Comparison of ENCODE assay signal across 9 cellular contexts in the genomic region with DNA sequence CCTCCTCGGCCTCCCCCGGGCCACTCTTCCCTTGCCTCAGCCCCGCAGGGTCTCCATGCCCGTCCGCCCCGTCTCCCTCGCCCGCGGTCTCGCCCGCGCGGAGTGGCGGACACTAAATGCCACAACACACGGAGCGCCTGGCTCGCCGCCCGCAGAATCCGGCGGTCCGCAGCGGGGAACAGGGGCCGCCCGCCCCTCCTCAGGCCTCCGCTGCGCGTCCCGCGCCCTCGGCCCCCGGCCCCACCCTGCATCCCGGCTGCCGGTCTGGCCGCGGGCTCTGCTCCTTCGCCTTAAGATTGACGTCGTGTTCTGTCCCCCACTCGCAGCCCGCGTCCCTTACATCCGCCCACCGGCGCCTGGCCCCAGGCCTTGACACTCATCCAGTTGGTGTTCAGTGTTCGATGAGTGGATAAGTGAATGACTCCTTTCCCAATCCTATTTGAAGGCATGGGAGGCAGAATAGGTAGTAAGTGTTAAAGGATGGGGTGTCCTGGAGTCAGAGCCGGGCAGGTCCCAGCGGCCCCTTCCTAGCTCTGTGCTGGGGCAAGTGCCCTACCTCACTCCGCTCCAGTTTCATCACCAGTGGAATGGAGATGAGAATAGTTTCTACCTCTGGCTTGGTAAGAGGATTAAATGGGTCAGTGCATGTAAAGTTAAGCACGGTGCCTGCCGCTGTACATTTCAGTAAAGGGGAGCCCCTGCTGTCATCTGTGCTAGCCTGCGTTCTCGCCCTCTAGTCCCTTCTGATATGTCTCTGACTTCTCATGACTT. TPM values are rescaled to one million over a fixed set of nuclear protein-coding genes. Genes with fewer than 3 reads are reported as not detected.
A peak's percentile ranks its signal among the peaks of the same experiment; 100 is the strongest.
DNase-seq lines count a peak whose midpoint lies in the region; ATAC-seq and TF ChIP-seq lines count a peak whose summit lies in the region.
"Had no signal": no experiment of that assay in that cellular context is flagged by ENCODE, and none has a peak within 500 bp of the region (broad histone marks: within the 10 kb centered on the region; RNA-seq: fewer than 3 reads in every experiment).

No MANE protein-coding gene starts in this region.

- ATAC-seq in GM21528 (IDR thresholded peaks at IDR 0.05; ENCODE audit: low FRiP score, unreplicated experiment) = peak; percentile 36
- ATAC-seq in naive thymus-derived CD4-positive, alpha-beta T cell = peak; percentile 5

- H3K27me3 Mint-ChIP-seq in IgD-negative memory B cell = peaks cover 3% of the 10 kb centered on the region
- no peaks in the 10 kb centered on the region for H3K27me3 Mint-ChIP-seq in activated CD4-positive, alpha-beta memory T cell treated with anti-CD3 and anti-CD28 coated beads for 36 hours
- H3K27me3 Mint-ChIP-seq in naive thymus-derived CD4-positive, alpha-beta T cell = no peaks in the 10 kb centered on the region

- H3K4me3 ChIP-seq in esophagus squamous epithelium (peak overlapping the region; percentile 75 to 99 (median 85)), thyroid gland (replicated peaks in 1 of 3) (peak overlapping the region; percentile 83 to 99 (median 93))
- peak overlapping the region; percentile 96 for H3K4me3 ChIP-seq in naive thymus-derived CD4-positive, alpha-beta T cell (ENCODE audit: low read length)

- peaks cover 20 to 29% (median 27%) of the 10 kb centered on the region in 3 donors for H3K4me1 Mint-ChIP-seq in IgD-negative memory B cell
- H3K4me1 Mint-ChIP-seq in activated CD4-positive, alpha-beta memory T cell treated with anti-CD3 and anti-CD28 coated beads for 36 hours (ENCODE audit: low read depth) = peaks cover 36% of the 10 kb centered on the region
- peaks cover 13 to 38% (median 33%) of the 10 kb centered on the region in 7 donors for H3K4me1 Mint-ChIP-seq in naive thymus-derived CD4-positive, alpha-beta T cell

- H3K36me3 Mint-ChIP-seq in IgD-negative memory B cell = peaks cover 1% of the 10 kb centered on the region
- H3K36me3 Mint-ChIP-seq in activated CD4-positive, alpha-beta memory T cell treated with anti-CD3 and anti-CD28 coated beads for 36 hours = peaks cover 2% of the 10 kb centered on the region
- peaks cover 0 to 12% (median 0%) of the 10 kb centered on the region in 5 donors for H3K36me3 Mint-ChIP-seq in naive thymus-derived CD4-positive, alpha-beta T cell

- TF ChIP-seq POLR2A in esophagus squamous epithelium (IDR thresholded peaks at IDR 0.05) (no peak), thyroid gland (IDR thresholded peaks at IDR 0.05) (no peak)

- POLR2A ChIA-PET in activated CD4-positive, alpha-beta memory T cell treated with anti-CD3 and anti-CD28 coated beads for 36 hours (lab: Charles Lee) = interaction anchor here (0.7 to 2.5 kb wide), 5 partner anchors 12 to 540 kb away, joined by 3 to 16 read pairs (median 4); a partner anchor contains a TSS
- POLR2A ChIA-PET in naive thymus-derived CD4-positive, alpha-beta T cell (lab: Charles Lee) = interaction anchor here (0.6 to 1.7 kb wide), 5 partner anchors 37 to 1021 kb away, joined by 3 to 6 read pairs (median 4); no protein-coding TSS in a partner anchor

- intact Hi-C loops in activated CD4-positive, alpha-beta memory T cell treated with anti-CD3 and anti-CD28 coated beads for 36 hours (cut with micrococcal nuclease) = loop anchor here (2.0 to 10.0 kb wide), 4 partner anchors 141 to 459 kb away; a partner anchor contains a TSS
- intact Hi-C loops in esophagus squamous epithelium (cut with DNase I) = no loop called here
- intact Hi-C loops in naive thymus-derived CD4-positive, alpha-beta T cell (cut with micrococcal nuclease) = loop anchor here (1.0 to 5.0 kb wide), 6 partner anchors 32 to 1559 kb away; a partner anchor contains a TSS
- intact Hi-C loops in thyroid gland (cut with DNase I) = no loop called here

- peaks cover 15 to 36% (median 19%) of the 10 kb centered on the region in 3 donors for H3K4me1 ChIP-seq in esophagus squamous epithelium
- peaks cover 6 to 15% of the 10 kb centered on the region in 2 donors for H3K4me1 ChIP-seq in naive thymus-derived CD4-positive, alpha-beta T cell (ENCODE audit: control insufficient read depth in 2 of 2, insufficient read depth in 2 of 2, low read length in 2 of 2)
- peaks cover 18 to 24% of the 10 kb centered on the region in 2 donors for H3K4me1 ChIP-seq in thyroid gland

- peak; percentile 91 for DNase-seq in ELR (ENCODE audit: low read depth)
- DNase-seq in activated CD4-positive, alpha-beta memory T cell treated with anti-CD3 and anti-CD28 coated beads for 36 hours = peak; percentile 57
- no peak for DNase-seq in esophagus squamous epithelium (lab: John Stamatoyannopoulos, UW)
- DNase-seq in naive thymus-derived CD4-positive, alpha-beta T cell = peak in 8 of 9 donors; percentile 2 to 46 (median 20)
- peak in 1 of 2 donors; percentile 53 for DNase-seq in thyroid gland
- DNase-seq in OCI-M2 (lab: John Stamatoyannopoulos, UW; ENCODE audit: unreplicated experiment) = no peak

- H3K27ac Mint-ChIP-seq in IgD-negative memory B cell = peak overlapping the region in 2 of 3 donors; percentile 92 to 93
- H3K27ac Mint-ChIP-seq in activated CD4-positive, alpha-beta memory T cell treated with anti-CD3 and anti-CD28 coated beads for 36 hours = peak overlapping the region; percentile 71
- H3K27ac Mint-ChIP-seq in naive thymus-derived CD4-positive, alpha-beta T cell = peak overlapping the region in 5 of 9 donors; percentile 88 to 98 (median 90)

- CTCF ChIA-PET in activated CD4-positive, alpha-beta memory T cell treated with anti-CD3 and anti-CD28 coated beads for 36 hours (lab: Charles Lee) = interaction anchor here (1.1 to 2.1 kb wide), 3 partner anchors 46 to 162 kb away, joined by 4 to 8 read pairs (median 8); no protein-coding TSS in a partner anchor
- CTCF ChIA-PET in naive thymus-derived CD4-positive, alpha-beta T cell (lab: Charles Lee) = no interaction called here

- WGBS in esophagus squamous epithelium, 2 donors = 14 to 15% methylated on average over 6 to 7 of the region's 53 CpGs
- 5 to 16% methylated on average over 7 to 20 of the region's 53 CpGs for WGBS in thyroid gland, 2 donors

- H3K9me3 ChIP-seq in esophagus squamous epithelium (no peaks in the 10 kb centered on the region), thyroid gland (no peaks in the 10 kb centered on the region)
- no peaks in the 10 kb centered on the region for H3K9me3 ChIP-seq in naive thymus-derived CD4-positive, alpha-beta T cell (ENCODE audit: control insufficient read depth in 2 of 3, low read length in 3 of 3)

- H3K4me3 Mint-ChIP-seq in IgD-negative memory B cell = peak overlapping the region in 2 of 4 donors; percentile 94 to 95
- no peak overlapping the region for H3K4me3 Mint-ChIP-seq in activated CD4-positive, alpha-beta memory T cell treated with anti-CD3 and anti-CD28 coated beads for 36 hours
- no peak overlapping the region for H3K4me3 Mint-ChIP-seq in naive thymus-derived CD4-positive, alpha-beta T cell

- H3K27me3 ChIP-seq in esophagus squamous epithelium (no peaks in the 10 kb centered on the region), thyroid gland (no peaks in the 10 kb centered on the region)
- no peaks in the 10 kb centered on the region for H3K27me3 ChIP-seq in naive thymus-derived CD4-positive, alpha-beta T cell (ENCODE audit: control insufficient read depth in 2 of 2, insufficient read depth in 2 of 2, low read length in 2 of 2)

- H3K36me3 ChIP-seq in esophagus squamous epithelium (peaks cover 0 to 20% (median under 1%) of the 10 kb centered on the region in 3 donors), thyroid gland (no peaks in the 10 kb centered on the region)
- peaks cover 0 to 5% (median 0%) of the 10 kb centered on the region in 3 experiments for H3K36me3 ChIP-seq in naive thymus-derived CD4-positive, alpha-beta T cell (ENCODE audit: control insufficient read depth in 2 of 3, insufficient read depth in 3 of 3, low read length in 3 of 3)

- TF ChIP-seq CTCF in esophagus squamous epithelium (IDR thresholded peaks at IDR 0.05) (no peak), thyroid gland (IDR thresholded peaks at IDR 0.05) (no peak)

- H3K27ac ChIP-seq in esophagus squamous epithelium = peak overlapping the region; percentile 90 to 96 (median 93)
- peak overlapping the region; percentile 87 for H3K27ac ChIP-seq in naive thymus-derived CD4-positive, alpha-beta T cell (ENCODE audit: low read depth, low read length)
- peak overlapping the region; percentile 73 to 90 (median 88) for H3K27ac ChIP-seq in thyroid gland

- H3K9me3 Mint-ChIP-seq in IgD-negative memory B cell = no peaks in the 10 kb centered on the region
- no peaks in the 10 kb centered on the region for H3K9me3 Mint-ChIP-seq in activated CD4-positive, alpha-beta memory T cell treated with anti-CD3 and anti-CD28 coated beads for 36 hours
- no peaks in the 10 kb centered on the region for H3K9me3 Mint-ChIP-seq in naive thymus-derived CD4-positive, alpha-beta T cell
- H3K9me3 Mint-ChIP-seq: brain had no signal

RNA-seq across cellular contexts. Expression of a gene that starts 0.6 kb away (rescaled TPM):
- 3.2 TPM for polyA plus RNA-seq in IgD-negative memory B cell
- 1 to 10 TPM; 6.2 to 7.0 TPM for total RNA-seq in activated CD4-positive, alpha-beta memory T cell treated with anti-CD3 and anti-CD28 coated beads for 36 hours
- total RNA-seq in esophagus squamous epithelium (10 to 100 TPM in 3 of 4 donors, 1 to 10 TPM in 1; 5.4 to 18.1 (median 12.9) TPM), thyroid gland (10 to 100 TPM; 11.8 to 23.8 (median 19.0) TPM)
- 10 to 100 TPM in 3 of 5 experiments, 1 to 10 TPM in 2; 8.7 to 12.9 (median 11.4) TPM for total RNA-seq in naive thymus-derived CD4-positive, alpha-beta T cell
- 1 to 10 TPM; 5.2 to 6.7 TPM for polyA plus RNA-seq in naive thymus-derived CD4-positive, alpha-beta T cell

RNA-seq across cellular contexts. Expression of a gene that starts 0.7 kb away (rescaled TPM):
- 39.5 TPM for polyA plus RNA-seq in IgD-negative memory B cell
- total RNA-seq in activated CD4-positive, alpha-beta memory T cell treated with anti-CD3 and anti-CD28 coated beads for 36 hours = 10 to 100 TPM; 50.5 to 51.2 TPM
- total RNA-seq in esophagus squamous epithelium (10 to 100 TPM; 23.2 to 42.4 (median 38.0) TPM), thyroid gland (10 to 100 TPM; 31.9 to 43.3 (median 39.7) TPM)
- total RNA-seq in naive thymus-derived CD4-positive, alpha-beta T cell = 10 to 100 TPM; 16.8 to 34.4 (median 31.8) TPM
- polyA plus RNA-seq in naive thymus-derived CD4-positive, alpha-beta T cell = 10 to 100 TPM; 43.7 to 57.2 TPM

RNA-seq across cellular contexts. Expression of a gene that starts 43.8 kb away (rescaled TPM):
- polyA plus RNA-seq in IgD-negative memory B cell = 5.3 TPM
- total RNA-seq in activated CD4-positive, alpha-beta memory T cell treated with anti-CD3 and anti-CD28 coated beads for 36 hours = 10 to 100 TPM; 15.2 to 16.3 TPM
- total RNA-seq in esophagus squamous epithelium (1 to 10 TPM; 4.7 to 7.2 (median 6.1) TPM), thyroid gland (10 to 100 TPM in 3 of 4 donors, 1 to 10 TPM in 1; 9.1 to 14.2 (median 12.9) TPM)
- total RNA-seq in naive thymus-derived CD4-positive, alpha-beta T cell = 10 to 100 TPM; 15.2 to 24.9 (median 22.4) TPM
- 10 to 100 TPM in 1 of 2 donors, 1 to 10 TPM in 1; 5.9 to 10.1 TPM for polyA plus RNA-seq in naive thymus-derived CD4-positive, alpha-beta T cell

RNA-seq across cellular contexts. Expression of a gene that starts 58.4 kb away (rescaled TPM):
- 0.43 TPM for polyA plus RNA-seq in IgD-negative memory B cell
- 1 to 10 TPM; 2.7 TPM for total RNA-seq in activated CD4-positive, alpha-beta memory T cell treated with anti-CD3 and anti-CD28 coated beads for 36 hours
- total RNA-seq in esophagus squamous epithelium (1 to 10 TPM; 6.2 to 8.3 (median 6.4) TPM), thyroid gland (10 to 100 TPM; 38.6 to 57.7 (median 45.2) TPM)
- 1 to 10 TPM; 1.3 to 3.5 (median 1.9) TPM for total RNA-seq in naive thymus-derived CD4-positive, alpha-beta T cell
- 1 to 10 TPM; 1.6 to 1.9 TPM for polyA plus RNA-seq in naive thymus-derived CD4-positive, alpha-beta T cell

Comparison
In these comparisons a context has a peak if more than half of its experiments do, and no peak if none do; other contexts are left out.
1. DNase-seq: peak in ELR (single experiment), activated CD4-positive, alpha-beta memory T cell treated with anti-CD3 and anti-CD28 coated beads for 36 hours (single experiment) and naive thymus-derived CD4-positive, alpha-beta T cell (8 of 9); none in esophagus squamous epithelium (single experiment) and OCI-M2 (single experiment).
2. intact Hi-C loops: an anchor here in activated CD4-positive, alpha-beta memory T cell treated with anti-CD3 and anti-CD28 coated beads for 36 hours (2.0 to 10.0 kb wide) and naive thymus-derived CD4-positive, alpha-beta T cell (1.0 to 5.0 kb wide); none called in esophagus squamous epithelium and thyroid gland.
3. Peak in every context shown above with its lines, with median percentiles within 50 percentile points of each other: H3K27ac Mint-ChIP-seq, H3K27ac ChIP-seq and H3K4me3 ChIP-seq.